In genomic region chr3:22029480-22029879, GRCh38 we compare ENCODE assay signal across 35 cellular contexts.
"Had no signal": no experiment of that assay in that cellular context is flagged by ENCODE, and none has a peak within 500 bp of the region (broad histone marks: within the 10 kb centered on the region; RNA-seq: fewer than 3 reads in every experiment).

No MANE protein-coding gene starts in this region.

- H3K9me3 ChIP-seq: MG63 had no signal

- DNase-seq: Kasumi-1, MG63, MM.1S, MV-4-11, NCI-H1048, NCI-H1092, NCI-H1092 treated with DMSO at 0.1 percent for 48 hours, NCI-H1105, NCI-H1105 treated with DMSO at 0.1 percent for 48 hours, NCI-H1417, NCI-H1417 treated with DMSO at 0.1 percent for 48 hours, NCI-H1436, NCI-H1436 treated with DMSO at 0.1 percent for 48 hours, NCI-H146, NCI-H1694, NCI-H1694 treated with DMSO at 0.1 percent for 48 hours, NCI-H187, NCI-H187 treated with DMSO at 0.1 percent for 48 hours, NCI-H1930, NCI-H2029, NCI-H2029 treated with DMSO at 0.1 percent for 48 hours, NCI-H2081, NCI-H2081 treated with DMSO at 0.1 percent for 48 hours, NCI-H2107, NCI-H2171, NCI-H2171 treated with DMSO at 0.1 percent for 48 hours, NCI-H2227 treated with DMSO at 0.1 percent for 48 hours, NCI-H226, NCI-H345, NCI-H446, NCI-H446 treated with DMSO at 0.1 percent for 48 hours, NCI-H510A, NCI-H510A treated with DMSO at 0.1 percent for 48 hours, NCI-H524, NCI-H524 treated with DMSO at 0.1 percent for 48 hours had no signal

- H3K36me3 ChIP-seq: MG63 had no signal

- H3K4me3 ChIP-seq: MG63 had no signal

- H3K27me3 ChIP-seq: MG63 had no signal
